In the genomic region with DNA sequence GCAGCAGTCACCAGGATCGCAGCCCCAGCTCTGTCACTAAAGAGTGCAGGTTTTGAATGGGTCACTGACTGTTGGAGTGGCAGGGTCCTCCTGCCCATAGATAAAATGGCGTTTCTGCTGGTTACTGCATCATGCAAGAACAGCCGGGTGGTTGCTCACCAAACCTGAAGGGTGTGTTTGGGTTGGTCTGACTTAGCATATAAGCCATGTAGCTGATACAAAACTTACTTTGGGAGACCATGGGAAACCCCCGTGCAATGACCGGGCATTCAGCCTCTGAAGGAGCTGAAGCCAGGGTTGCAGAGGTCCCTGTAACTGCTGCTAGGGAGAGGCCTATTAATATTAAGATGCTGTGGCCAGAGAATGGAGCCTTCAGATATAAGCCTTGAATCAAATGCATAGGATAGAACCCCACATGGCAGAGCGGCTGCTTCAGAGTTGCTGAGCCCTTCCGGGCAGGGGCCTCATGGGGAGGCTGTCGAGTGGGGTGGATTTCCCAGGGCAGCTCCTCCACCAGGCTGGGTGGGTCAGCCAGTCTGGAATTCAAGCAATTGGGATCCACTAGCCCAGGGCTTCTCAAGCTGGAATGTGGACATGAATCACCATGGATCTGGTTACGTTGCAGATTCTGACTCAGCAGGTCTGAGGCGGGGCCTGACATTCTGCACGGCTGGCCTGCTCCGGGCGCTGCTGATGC, we compare ENCODE assay signal across 12 cellular contexts.
A peak's percentile ranks its signal among the peaks of the same experiment; 100 is the strongest.
DNase-seq lines count a peak whose midpoint lies in the region; ATAC-seq and TF ChIP-seq lines count a peak whose summit lies in the region.
"Had no signal": no experiment of that assay in that cellular context is flagged by ENCODE, and none has a peak within 500 bp of the region (broad histone marks: within the 10 kb centered on the region; RNA-seq: fewer than 3 reads in every experiment).

No MANE protein-coding gene starts in this region.

- H3K4me3 ChIP-seq in HFF-Myc (replicated peaks; ENCODE audit: low read depth, low read length) (no peak overlapping the region), adipocyte (ENCODE audit: low read length) (peak overlapping the region; percentile 44)
- H3K4me3 ChIP-seq: BLaER1 had no signal

- CTCF ChIA-PET in CD4-positive, alpha-beta T cell (lab: Charles Lee): no interaction called here

- H3K27me3 ChIP-seq in adipocyte (replicated peaks; ENCODE audit: control insufficient read depth, insufficient read depth, low read length): peaks cover 6% of the 10 kb centered on the region
- H3K27me3 ChIP-seq in CD4-positive, alpha-beta T cell (ENCODE audit: control insufficient read depth, insufficient read depth, low read length): peaks cover 4% of the 10 kb centered on the region
- H3K27me3 ChIP-seq: BLaER1 had no signal

- H3K9me3 Mint-ChIP-seq in CD4-positive, alpha-beta T cell: peaks cover 3% of the 10 kb centered on the region

- H3K4me1 Mint-ChIP-seq in CD4-positive, alpha-beta T cell (ENCODE audit: low read depth): no peaks in the 10 kb centered on the region
- H3K4me1 Mint-ChIP-seq: stimulated activated naive CD8-positive, alpha-beta T cell treated with anti-CD3 and anti-CD28 coated beads, Interleukin-15, amount 100 ng/mL, for 72 hours had no signal

- peaks cover 6% of the 10 kb centered on the region for H3K4me1 ChIP-seq in adipocyte (ENCODE audit: control insufficient read depth, insufficient read depth, low read length)

- no peaks in the 10 kb centered on the region for H3K36me3 Mint-ChIP-seq in CD4-positive, alpha-beta T cell (ENCODE audit: low read depth)

- DNase-seq in 8988T (peak; percentile 93), HFF-Myc (ENCODE audit: extremely low read depth, low read depth) (peak; percentile 94), adipocyte (ENCODE audit: low read depth) (peak; percentile 98), iPS DF 19.7 (ENCODE audit: low read depth, low spot score) (peak; percentile 33), activated gamma-delta T cell (lab: John Stamatoyannopoulos, UW) (no peak), nucleus accumbens (lab: John Stamatoyannopoulos, UW) (no peak)
- DNase-seq in CD4-positive, alpha-beta T cell: no peak
- DNase-seq: activated naive CD4-positive, alpha-beta T cell treated with Interleukin-2 at 50 U/mL for 16 hours; NCI-H1436; stimulated activated naive CD8-positive, alpha-beta T cell treated with anti-CD3 and anti-CD28 coated beads, Interleukin-15, amount 100 ng/mL, for 72 hours had no signal

- peaks cover 15% of the 10 kb centered on the region for H3K27me3 Mint-ChIP-seq in CD4-positive, alpha-beta T cell

- H3K27ac Mint-ChIP-seq in CD4-positive, alpha-beta T cell: no peak overlapping the region
- H3K27ac Mint-ChIP-seq: stimulated activated naive CD8-positive, alpha-beta T cell treated with anti-CD3 and anti-CD28 coated beads, Interleukin-15, amount 100 ng/mL, for 72 hours had no signal

- TF ChIP-seq CTCF in HFF-Myc (IDR thresholded peaks at IDR 0.05; ENCODE audit: low read depth, low read length, missing control alignments): no peak
- no peak for TF ChIP-seq CTCF in CD4-positive, alpha-beta T cell (IDR thresholded peaks at IDR 0.05)

- H3K9me3 ChIP-seq in adipocyte (ENCODE audit: control insufficient read depth, low read length): no peaks in the 10 kb centered on the region
- no peaks in the 10 kb centered on the region for H3K9me3 ChIP-seq in CD4-positive, alpha-beta T cell (ENCODE audit: control insufficient read depth, low read length)

- H3K9ac ChIP-seq in adipocyte (ENCODE audit: low read length): peak overlapping the region; percentile 64
- H3K9ac ChIP-seq: BLaER1 had no signal

- intact Hi-C loops in CD4-positive, alpha-beta T cell (cut with DNase I, micrococcal nuclease): no loop called here

- no peaks in the 10 kb centered on the region for H3K36me3 ChIP-seq in adipocyte (ENCODE audit: control insufficient read depth, insufficient read depth, low read length, severe bottlenecking)
- H3K36me3 ChIP-seq: BLaER1 had no signal

- no peak for ATAC-seq in CD4-positive, alpha-beta T cell (ENCODE audit: poor library complexity)
- no peak for ATAC-seq in GM19452 (IDR thresholded peaks at IDR 0.05; ENCODE audit: unreplicated experiment)
- ATAC-seq: stimulated activated naive CD8-positive, alpha-beta T cell treated with anti-CD3 and anti-CD28 coated beads, Interleukin-15, amount 100 ng/mL, for 72 hours had no signal

- no peak overlapping the region for H3K4me3 Mint-ChIP-seq in CD4-positive, alpha-beta T cell
- H3K4me3 Mint-ChIP-seq: stimulated activated naive CD8-positive, alpha-beta T cell treated with anti-CD3 and anti-CD28 coated beads, Interleukin-15, amount 100 ng/mL, for 72 hours had no signal

- H3K27ac ChIP-seq in CD4-positive, alpha-beta T cell (ENCODE audit: low read depth, low read length): no peak overlapping the region
- H3K27ac ChIP-seq: BLaER1 had no signal

- POLR2A ChIA-PET in CD4-positive, alpha-beta T cell (lab: Charles Lee): no interaction called here

Comparison
In these comparisons a context has a peak if more than half of its experiments do, and no peak if none do; other contexts are left out.
1. DNase-seq: peak in 8988T (single experiment), HFF-Myc (single experiment), adipocyte (single experiment) and iPS DF 19.7 (single experiment); none in CD4-positive, alpha-beta T cell (0 of 10), activated gamma-delta T cell (single experiment) and nucleus accumbens (0 of 56).